Comparison of ENCODE assay signal across 9 cellular contexts in the genomic region with DNA sequence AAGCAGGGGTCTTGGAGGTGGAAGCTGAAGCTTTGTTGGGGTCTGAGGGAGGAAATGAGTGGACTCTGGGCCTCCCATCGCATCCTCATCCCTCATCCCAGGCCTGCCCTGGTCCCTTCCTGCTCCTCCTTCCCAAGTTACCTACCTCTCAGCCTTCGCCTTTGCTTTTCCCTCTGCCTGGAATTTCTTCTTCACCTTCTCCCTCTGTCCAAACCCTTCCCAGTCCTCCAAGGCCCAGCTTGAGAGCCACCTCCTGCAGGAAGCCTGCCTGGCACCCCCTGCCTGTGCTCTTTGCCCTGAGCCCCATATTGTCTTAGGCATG. TPM values are rescaled to one million over a fixed set of nuclear protein-coding genes. Genes with fewer than 3 reads are reported as not detected.
DNase-seq lines count a peak whose midpoint lies in the region; ATAC-seq, FAIRE-seq and TF ChIP-seq lines count a peak whose summit lies in the region.
"Had no signal": no experiment of that assay in that cellular context is flagged by ENCODE, and none has a peak within 500 bp of the region (broad histone marks: within the 10 kb centered on the region; RNA-seq: fewer than 3 reads in every experiment).

No MANE protein-coding gene starts in this region.

- H3K9ac ChIP-seq in IMR-90 (ENCODE audit: low read depth, low read length) (no peak overlapping the region), neural progenitor cell (no peak overlapping the region)

- H2AFZ ChIP-seq in IMR-90 (replicated peaks; ENCODE audit: low read length, poor library complexity) (peak overlapping the region; percentile 32), neural progenitor cell (replicated peaks) (no peak overlapping the region)
- H2AFZ ChIP-seq: hepatocyte had no signal

- no peak overlapping the region for H4K8ac ChIP-seq in IMR-90 (ENCODE audit: low read depth in 2 of 2, low read length in 2 of 2)

- peak overlapping the region; percentile 24 for H2AK9ac ChIP-seq in IMR-90 (replicated peaks; ENCODE audit: low read depth, low read length, poor library complexity)

- H3K56ac ChIP-seq in IMR-90 (ENCODE audit: extremely low read depth, insufficient read depth, low read length): no peak overlapping the region

- H3K14ac ChIP-seq in IMR-90 (replicated peaks; ENCODE audit: low read depth, low read length): no peak overlapping the region

- peaks cover 4% of the 10 kb centered on the region; the same call in 1 of the 2 replicates for H3K9me1 ChIP-seq in IMR-90 (ENCODE audit: insufficient read depth, low read length)

- H4K91ac ChIP-seq in IMR-90 (ENCODE audit: insufficient read depth, low read depth, low read length): no peak overlapping the region

- no peak overlapping the region for H2BK120ac ChIP-seq in IMR-90 (ENCODE audit: low read depth, low read length)

- no peaks in the 10 kb centered on the region for H4K20me1 ChIP-seq in IMR-90 (ENCODE audit: insufficient read depth, low read length)
- H4K20me1 ChIP-seq in neural progenitor cell (ENCODE audit: low read depth): no peaks in the 10 kb centered on the region

- peaks cover 6% of the 10 kb centered on the region for H3K4me1 Mint-ChIP-seq in activated naive CD8-positive, alpha-beta T cell treated with anti-CD3 and anti-CD28 coated beads, Interleukin-2, amount 50 U/mL, for 24 hours
- H3K4me1 Mint-ChIP-seq in neural progenitor cell: peaks cover 14% of the 10 kb centered on the region

- no peaks in the 10 kb centered on the region for H3K9me3 ChIP-seq in IMR-90 (ENCODE audit: control insufficient read depth, insufficient read depth, low read length)
- no peaks in the 10 kb centered on the region for H3K9me3 ChIP-seq in neural progenitor cell (ENCODE audit: low read depth)

- H3K27ac ChIP-seq in IMR-90 (ENCODE audit: insufficient read depth, low read length): no peak overlapping the region
- no peak overlapping the region for H3K27ac ChIP-seq in neural progenitor cell

- CTCF ChIA-PET in IMR-90 (lab: Yijun Ruan, JAX): no interaction called here

- no peaks in the 10 kb centered on the region for H3K27me3 Mint-ChIP-seq in activated naive CD8-positive, alpha-beta T cell treated with anti-CD3 and anti-CD28 coated beads, Interleukin-2, amount 50 U/mL, for 24 hours
- peaks cover 2% of the 10 kb centered on the region for H3K27me3 Mint-ChIP-seq in neural progenitor cell (ENCODE audit: insufficient read depth, low read depth)

- no peak overlapping the region for H2AK5ac ChIP-seq in IMR-90 (ENCODE audit: low read depth, low read length)

- 100% methylated on average over 1 of the region's 2 CpGs; no CpG with 5 or more reads in 1 of the 2 experiments for WGBS in IMR-90 (ENCODE audit: extremely low coverage in 2 of 2, insufficient read length in 1 of 2), 2 experiments

- TF ChIP-seq RAD21 in IMR-90 (IDR thresholded peaks at IDR 0.05; ENCODE audit: low read length): no peak

- TF ChIP-seq POLR2A in IMR-90 (IDR thresholded peaks at IDR 0.05; ENCODE audit: low read depth, low read length) (no peak), H54 (IDR thresholded peaks at IDR 0.05; ENCODE audit: low read depth, low read length) (no peak)

- no peak for TF ChIP-seq CTCF in IMR-90 (conservative IDR thresholded peaks at IDR 0.05; ENCODE audit: low read depth, low read length)
- TF ChIP-seq CTCF in neural progenitor cell (IDR thresholded peaks at IDR 0.05): no peak

- in situ Hi-C loops in IMR-90 (cut with MboI; ENCODE audit: low sequenced_read_pairs): no loop called here

- DNase-seq in IMR-90 (no peak), neural progenitor cell (ENCODE audit: low spot score) (no peak), H54 (ENCODE audit: insufficient read length, low spot score) (no peak)
- DNase-seq in activated naive CD8-positive, alpha-beta T cell treated with anti-CD3 and anti-CD28 coated beads, Interleukin-2, amount 50 U/mL, for 24 hours: no peak
- no peak for DNase-seq in effector CD8-positive, alpha-beta T cell (lab: John Stamatoyannopoulos, UW)
- DNase-seq: Karpas-422, NCI-H2081 treated with DMSO at 0.1 percent for 48 hours had no signal

- H3K9me3 Mint-ChIP-seq in activated naive CD8-positive, alpha-beta T cell treated with anti-CD3 and anti-CD28 coated beads, Interleukin-2, amount 50 U/mL, for 24 hours: no peaks in the 10 kb centered on the region
- H3K9me3 Mint-ChIP-seq in neural progenitor cell: no peaks in the 10 kb centered on the region

- H3K23ac ChIP-seq in IMR-90 (ENCODE audit: low read depth, low read length): no peak overlapping the region

- no peak overlapping the region for H3K4ac ChIP-seq in IMR-90 (ENCODE audit: low read depth, low read length)

- no peak overlapping the region for H3K4me2 ChIP-seq in IMR-90 (ENCODE audit: low read depth, low read length)
- no peak overlapping the region for H3K4me2 ChIP-seq in neural progenitor cell

- no peak overlapping the region for H4K5ac ChIP-seq in IMR-90 (ENCODE audit: low read depth, low read length)

- H2BK5ac ChIP-seq in IMR-90 (ENCODE audit: low read depth, low read length, poor library complexity, severe bottlenecking): no peak overlapping the region

- no TSS peak for BruUV-seq in IMR-90 (replicated peaks; lab: Mats Ljungman, UMichigan)

- H3K27me3 ChIP-seq in IMR-90 (ENCODE audit: control insufficient read depth, insufficient read depth, low read length) (peaks cover 5% of the 10 kb centered on the region; the same call in 1 of the 2 replicates), neural progenitor cell (no peaks in the 10 kb centered on the region)
- H3K27me3 ChIP-seq: hepatocyte had no signal

- no peak overlapping the region for H3K27ac Mint-ChIP-seq in activated naive CD8-positive, alpha-beta T cell treated with anti-CD3 and anti-CD28 coated beads, Interleukin-2, amount 50 U/mL, for 24 hours
- H3K27ac Mint-ChIP-seq in neural progenitor cell: peak overlapping the region; percentile 64

- H3K4me1 ChIP-seq in IMR-90 (ENCODE audit: control insufficient read depth, insufficient read depth, low read length) (0 out of 2 replicates have a peak, but pooled peaks cover 3% of the 10 kb centered on the region), neural progenitor cell (peaks cover 8% of the 10 kb centered on the region)

- no peaks in the 10 kb centered on the region for H3K79me1 ChIP-seq in IMR-90 (ENCODE audit: low read depth in 1 of 2, low read length in 2 of 2)

- POLR2A ChIA-PET in IMR-90 (lab: Charles Lee; ENCODE audit: unreplicated experiment): no interaction called here

- H3K79me2 ChIP-seq in neural progenitor cell (ENCODE audit: low read depth): no peaks in the 10 kb centered on the region
- H3K79me2 ChIP-seq: hepatocyte had no signal

- H2BK20ac ChIP-seq in IMR-90 (ENCODE audit: low read depth, low read length): no peak overlapping the region

- dilution Hi-C loops in IMR-90 (cut with HindIII; ENCODE audit: low sequenced_read_pairs, unreplicated experiment): no loop called here

- H3K4me3 ChIP-seq in IMR-90 (ENCODE audit: insufficient read depth, low read depth, low read length) (no peak overlapping the region), neural progenitor cell (no peak overlapping the region)
- H3K4me3 ChIP-seq: hepatocyte had no signal

- FAIRE-seq in H54 (lab: Jason Lieb, UNC): no peak
- FAIRE-seq: endothelial cell of umbilical vein had no signal

- H3K36me3 ChIP-seq in IMR-90 (ENCODE audit: control insufficient read depth, insufficient read depth, low read length) (no peaks in the 10 kb centered on the region), neural progenitor cell (no peaks in the 10 kb centered on the region)

- H3K18ac ChIP-seq in IMR-90 (ENCODE audit: low read depth, low read length): no peak overlapping the region

- peaks cover 40% of the 10 kb centered on the region for H3F3A ChIP-seq in neural progenitor cell (ENCODE audit: low read depth)

- H2BK15ac ChIP-seq in IMR-90 (ENCODE audit: low read depth, low read length): no peak overlapping the region

- peaks cover 2% of the 10 kb centered on the region for H3K36me3 Mint-ChIP-seq in activated naive CD8-positive, alpha-beta T cell treated with anti-CD3 and anti-CD28 coated beads, Interleukin-2, amount 50 U/mL, for 24 hours (ENCODE audit: low read depth)
- peaks cover 5% of the 10 kb centered on the region for H3K36me3 Mint-ChIP-seq in neural progenitor cell

- intact Hi-C loops in IMR-90 (cut with micrococcal nuclease): no loop called here

- H3K4me3 Mint-ChIP-seq in activated naive CD8-positive, alpha-beta T cell treated with anti-CD3 and anti-CD28 coated beads, Interleukin-2, amount 50 U/mL, for 24 hours: peak overlapping the region; percentile 21
- H3K4me3 Mint-ChIP-seq in neural progenitor cell: peak overlapping the region; percentile 44

- no peak for ATAC-seq in IMR-90 (ENCODE audit: low read depth)
- no peak for ATAC-seq in activated naive CD8-positive, alpha-beta T cell treated with anti-CD3 and anti-CD28 coated beads, Interleukin-2, amount 50 U/mL, for 24 hours

TF ChIP-seq in IMR-90, 13 proteins besides CTCF, POLR2A, EP300 and RAD21 (continues in another document):
- TF ChIP-seq RCOR1 (IDR thresholded peaks at IDR 0.05; ENCODE audit: insufficient replicate concordance, low read length) (no peak), CEBPB (IDR thresholded peaks at IDR 0.05; ENCODE audit: low read depth, low read length) (no peak)

RNA-seq across cellular contexts. Expression of a gene that starts 2.1 kb away (rescaled TPM):
- 0.83 and 1.4 TPM in 2 replicates for total RNA-seq in IMR-90 (2012; rRNA removed)
- 2.5 and 3.2 TPM in 2 replicates for polyA plus RNA-seq in IMR-90 (2012; rRNA removed)
- polyA plus RNA-seq in IMR-90 (2012; cell fraction: cytosol; rRNA removed): 4.3 and 4.7 TPM in 2 replicates
- polyA plus RNA-seq in IMR-90 (2012; cell fraction: nucleus; rRNA removed; ENCODE audit: low replicate concordance): 4.2 and 7.7 TPM in 2 replicates
- 1.6 and 4.1 TPM in 2 replicates for total RNA-seq in neural progenitor cell (ENCODE audit: low replicate concordance)

RNA-seq across cellular contexts. Expression of a gene that starts 7.7 kb away (rescaled TPM):
- total RNA-seq in IMR-90 (2012; rRNA removed): not detected in 2 replicates
- not detected in 2 replicates for polyA plus RNA-seq in IMR-90 (2012; rRNA removed)
- polyA plus RNA-seq in IMR-90 (2012; cell fraction: cytosol; rRNA removed): not detected in 2 replicates
- not detected in 2 replicates for polyA plus RNA-seq in IMR-90 (2012; cell fraction: nucleus; rRNA removed; ENCODE audit: low replicate concordance)
- total RNA-seq in neural progenitor cell (ENCODE audit: low replicate concordance): not detected in 2 replicates
- total RNA-seq: endothelial cell of umbilical vein had no signal
- polyA plus RNA-seq: endothelial cell of umbilical vein had no signal

RNA-seq across cellular contexts. Expression of a gene that starts 18.7 kb away (rescaled TPM):
- total RNA-seq in IMR-90 (2012; rRNA removed): not detected in 2 replicates
- not detected in 2 replicates for polyA plus RNA-seq in IMR-90 (2012; rRNA removed)
- not detected in 2 replicates for polyA plus RNA-seq in IMR-90 (2012; cell fraction: cytosol; rRNA removed)
- not detected in 2 replicates for polyA plus RNA-seq in IMR-90 (2012; cell fraction: nucleus; rRNA removed; ENCODE audit: low replicate concordance)
- not detected in 2 replicates for total RNA-seq in neural progenitor cell (ENCODE audit: low replicate concordance)
- total RNA-seq: endothelial cell of umbilical vein had no signal
- polyA plus RNA-seq: endothelial cell of umbilical vein had no signal

RNA-seq across cellular contexts. Expression of a gene that starts 25.1 kb away (rescaled TPM):
- total RNA-seq in IMR-90 (2012; rRNA removed) (119 and 120 TPM in 2 replicates), neural progenitor cell (ENCODE audit: low replicate concordance) (71.0 and 137 TPM in 2 replicates)
- 133 and 148 TPM in 2 replicates for polyA plus RNA-seq in IMR-90 (2012; rRNA removed)
- polyA plus RNA-seq in IMR-90 (2012; cell fraction: cytosol; rRNA removed): 171 and 178 TPM in 2 replicates
- polyA plus RNA-seq in IMR-90 (2012; cell fraction: nucleus; rRNA removed; ENCODE audit: low replicate concordance): 491 and 899 TPM in 2 replicates

RNA-seq across cellular contexts. Expression of a gene that starts 42.6 kb away (rescaled TPM):
- total RNA-seq in IMR-90 (2012; rRNA removed) (not detected in 2 replicates), neural progenitor cell (ENCODE audit: low replicate concordance) (not detected in 2 replicates)
- polyA plus RNA-seq in IMR-90 (2012; rRNA removed): not detected in 2 replicates
- not detected in 2 replicates for polyA plus RNA-seq in IMR-90 (2012; cell fraction: cytosol; rRNA removed)
- not detected in 2 replicates for polyA plus RNA-seq in IMR-90 (2012; cell fraction: nucleus; rRNA removed; ENCODE audit: low replicate concordance)
- total RNA-seq: endothelial cell of umbilical vein had no signal
- polyA plus RNA-seq: endothelial cell of umbilical vein had no signal
